8 cellular contexts compared by ENCODE assay signal in genomic region chr9:137422668-137423000, GRCh38. TPM values are rescaled to one million over a fixed set of nuclear protein-coding genes. Genes with fewer than 3 reads are reported as not detected.
DNase-seq lines count a peak whose midpoint lies in the region; ATAC-seq and TF ChIP-seq lines count a peak whose summit lies in the region.

No MANE protein-coding gene starts in this region.

- peak overlapping the region; percentile 90 for H3K4me3 Mint-ChIP-seq in activated CD4-positive, alpha-beta T cell treated with anti-CD3 and anti-CD28 coated beads, Interleukin-2, amount 10 ng/mL, durations not matched to agents 24 days and 14 days

- WGBS in lower leg skin, 2 donors = 0 to 1% methylated on average over 19 to 26 of the region's 43 CpGs
- 0% methylated on average over 2 to 14 of the region's 43 CpGs for WGBS in tibial nerve, 2 donors

- H3K9ac ChIP-seq in PC-3 (ENCODE audit: low read length) = peak overlapping the region; percentile 79

- H3K9me2 ChIP-seq in PC-3 (replicated peaks; ENCODE audit: low read length) = no peaks in the 10 kb centered on the region

- TF ChIP-seq CTCF in PC-3 (conservative IDR thresholded peaks at IDR 0.05; ENCODE audit: low read depth, low read length) (no peak), choroid plexus epithelial cell (conservative IDR thresholded peaks at IDR 0.05; ENCODE audit: low read depth, low read length) (no peak), lower leg skin (IDR thresholded peaks at IDR 0.05) (no peak), tibial nerve (IDR thresholded peaks at IDR 0.05) (no peak)

- DNase-seq in activated CD4-positive, alpha-beta T cell treated with anti-CD3 and anti-CD28 coated beads, Interleukin-2, amount 10 ng/mL, durations not matched to agents 24 days and 14 days = peak; percentile 82
- DNase-seq in activated CD4-positive, alpha-beta T cell treated with anti-CD3 and anti-CD28 coated beads for 1 hour = no peak
- DNase-seq in PC-3 (peak; percentile 22), choroid plexus epithelial cell (ENCODE audit: low read depth) (no peak), lower leg skin (ENCODE audit: low spot score in 2 of 2) (no peak), tibial nerve (ENCODE audit: low spot score in 2 of 2) (no peak), SIG-M5 treated with dmso at 0.1 percent for 504 hours (lab: John Stamatoyannopoulos, UW; ENCODE audit: unreplicated experiment) (no peak)

- peak overlapping the region; percentile 92 for H3K4me2 ChIP-seq in PC-3 (ENCODE audit: low read length)

- TF ChIP-seq EP300 in tibial nerve (IDR thresholded peaks at IDR 0.05) = no peak

- H3K27ac ChIP-seq in PC-3 (ENCODE audit: low read length) (no peak overlapping the region), tibial nerve (peak overlapping the region; percentile 60 to 92 (median 80))

- peak; percentile 25 for ATAC-seq in HG02798 (IDR thresholded peaks at IDR 0.05; ENCODE audit: poor library complexity, unreplicated experiment)
- peak; percentile 54 for ATAC-seq in PC-3

- H3K79me2 ChIP-seq in PC-3 (ENCODE audit: low read length) = peaks cover 24% of the 10 kb centered on the region

- no peak overlapping the region for H3K27ac Mint-ChIP-seq in activated CD4-positive, alpha-beta T cell treated with anti-CD3 and anti-CD28 coated beads, Interleukin-2, amount 10 ng/mL, durations not matched to agents 24 days and 14 days

- H3F3A ChIP-seq in PC-3 (ENCODE audit: low read length, unreplicated experiment) = no peaks in the 10 kb centered on the region

- peaks cover 5% of the 10 kb centered on the region for H3K4me1 Mint-ChIP-seq in activated CD4-positive, alpha-beta T cell treated with anti-CD3 and anti-CD28 coated beads, Interleukin-2, amount 10 ng/mL, durations not matched to agents 24 days and 14 days

- H3K36me3 ChIP-seq in PC-3 (ENCODE audit: low read depth, low read length) (no peaks in the 10 kb centered on the region), tibial nerve (peaks cover 0 to 2% (median 0%) of the 10 kb centered on the region in 3 donors)

- POLR2A ChIA-PET in PC-3 (lab: Charles Lee; ENCODE audit: unreplicated experiment) = interaction anchor here (0.5 kb wide), 1 partner anchor 32 kb away, joined by 3 read pairs; no protein-coding TSS in a partner anchor

- no peaks in the 10 kb centered on the region for H3K36me3 Mint-ChIP-seq in activated CD4-positive, alpha-beta T cell treated with anti-CD3 and anti-CD28 coated beads, Interleukin-2, amount 10 ng/mL, durations not matched to agents 24 days and 14 days (ENCODE audit: low read depth)

- no peaks in the 10 kb centered on the region for H3K27me3 ChIP-seq in PC-3 (ENCODE audit: low read length)
- no peaks in the 10 kb centered on the region for H3K27me3 ChIP-seq in tibial nerve

- peak overlapping the region; percentile 86 for H2AFZ ChIP-seq in PC-3 (ENCODE audit: low read length)

- peaks cover 9% of the 10 kb centered on the region for H3K27me3 Mint-ChIP-seq in activated CD4-positive, alpha-beta T cell treated with anti-CD3 and anti-CD28 coated beads, Interleukin-2, amount 10 ng/mL, durations not matched to agents 24 days and 14 days

- H3K4me1 ChIP-seq in PC-3 (ENCODE audit: insufficient read depth, low read length) (0 out of 2 replicates have a peak, but pooled peaks cover 11% of the 10 kb centered on the region), tibial nerve (peaks cover 0 to 38% (median 19%) of the 10 kb centered on the region in 4 donors)

- no peaks in the 10 kb centered on the region for H3K9me3 Mint-ChIP-seq in activated CD4-positive, alpha-beta T cell treated with anti-CD3 and anti-CD28 coated beads, Interleukin-2, amount 10 ng/mL, durations not matched to agents 24 days and 14 days

- TF ChIP-seq POLR2A in lower leg skin (IDR thresholded peaks at IDR 0.05) = no peak
- TF ChIP-seq POLR2A in tibial nerve (IDR thresholded peaks at IDR 0.05) = no peak

- no peaks in the 10 kb centered on the region for H4K20me1 ChIP-seq in PC-3 (ENCODE audit: low read length)

- H3K9me3 ChIP-seq in PC-3 (ENCODE audit: low read length) = no peaks in the 10 kb centered on the region
- no peaks in the 10 kb centered on the region for H3K9me3 ChIP-seq in tibial nerve

- no TSS peak for BruUV-seq in PC-3 (replicated peaks; lab: Mats Ljungman, UMichigan)

- intact Hi-C loops in activated CD4-positive, alpha-beta T cell treated with anti-CD3 and anti-CD28 coated beads, Interleukin-2, amount 10 ng/mL, durations not matched to agents 24 days and 14 days (cut with micrococcal nuclease) = loop anchor here (2.0 to 5.0 kb wide), 3 partner anchors 22 to 120 kb away; partner anchors contain the start of gene NRARP
- intact Hi-C loops in PC-3 (cut with micrococcal nuclease) = no loop called here
- intact Hi-C loops in lower leg skin (cut with DNase I; ENCODE audit: low total_unique reads) = no loop called here

- CTCF ChIA-PET in PC-3 (lab: Charles Lee) = interaction anchor here (0.6 to 1.0 kb wide), 4 partner anchors 25 to 129 kb away, joined by 3 to 4 read pairs (median 3); no protein-coding TSS in a partner anchor

- peak overlapping the region; percentile 91 for H3K4me3 ChIP-seq in PC-3 (ENCODE audit: low read length)
- H3K4me3 ChIP-seq in choroid plexus epithelial cell (ENCODE audit: low read depth, low read length) = peak overlapping the region; percentile 75
- H3K4me3 ChIP-seq in lower leg skin (ENCODE audit: low read depth, poor library complexity, severe bottlenecking) = peak overlapping the region; percentile 76
- H3K4me3 ChIP-seq in tibial nerve = peak overlapping the region; percentile 69 to 78 (median 74)

RNA-seq across cellular contexts. Expression of gene EXD3, which starts 0.3 kb away (rescaled TPM):
- 4.4 and 5.2 TPM in 2 replicates for total RNA-seq in activated CD4-positive, alpha-beta T cell treated with anti-CD3 and anti-CD28 coated beads, Interleukin-2, amount 10 ng/mL, durations not matched to agents 24 days and 14 days
- total RNA-seq in PC-3 (2014; rRNA removed) (1.9 and 3.1 TPM in 2 replicates), lower leg skin (10 to 100 TPM; 13.8 to 25.7 (median 17.7) TPM), tibial nerve (10 to 100 TPM; 27.6 to 99.9 (median 55.2) TPM)

RNA-seq across cellular contexts. Expression of gene NOXA1, which starts 0.6 kb away (rescaled TPM):
- 0.30 and 0.36 TPM in 2 replicates for total RNA-seq in activated CD4-positive, alpha-beta T cell treated with anti-CD3 and anti-CD28 coated beads, Interleukin-2, amount 10 ng/mL, durations not matched to agents 24 days and 14 days
- total RNA-seq in PC-3 (2014; rRNA removed) (0.51 and 1.6 TPM in 2 replicates), lower leg skin (1 to 10 TPM; 3.1 to 5.6 (median 4.4) TPM), tibial nerve (10 to 100 TPM in 2 of 4 donors, 1 to 10 TPM in 2; 6.3 to 11.4 (median 10.1) TPM)

RNA-seq across cellular contexts. Expression of gene ENTPD8, which starts 18.5 kb away (rescaled TPM):
- total RNA-seq in activated CD4-positive, alpha-beta T cell treated with anti-CD3 and anti-CD28 coated beads, Interleukin-2, amount 10 ng/mL, durations not matched to agents 24 days and 14 days = not detected in 2 replicates
- total RNA-seq in PC-3 (2014; rRNA removed) (0.17 TPM in 1 of 2 replicates, not detected in the other), lower leg skin (not detected), tibial nerve (not detected)

RNA-seq across cellular contexts. Expression of gene NSMF, which starts 36.5 kb away (rescaled TPM):
- total RNA-seq in activated CD4-positive, alpha-beta T cell treated with anti-CD3 and anti-CD28 coated beads, Interleukin-2, amount 10 ng/mL, durations not matched to agents 24 days and 14 days = 68.6 and 69.6 TPM in 2 replicates
- total RNA-seq in PC-3 (2014; rRNA removed) (29.5 and 30.8 TPM in 2 replicates), lower leg skin (10 to 100 TPM; 18.6 to 41.8 (median 24.3) TPM), tibial nerve (100 to 1,000 TPM; 219 to 297 (median 270) TPM)

Comparison
In these comparisons a context has a peak if more than half of its experiments do, and no peak if none do; other contexts are left out.
1. DNase-seq: peak in activated CD4-positive, alpha-beta T cell treated with anti-CD3 and anti-CD28 coated beads, Interleukin-2, amount 10 ng/mL, durations not matched to agents 24 days and 14 days (single experiment) and PC-3 (single experiment); none in activated CD4-positive, alpha-beta T cell treated with anti-CD3 and anti-CD28 coated beads for 1 hour (single experiment), choroid plexus epithelial cell (single experiment), lower leg skin (0 of 2), tibial nerve (0 of 2) and SIG-M5 treated with dmso at 0.1 percent for 504 hours (single experiment).
2. Peak in every context shown above with its lines, with median percentiles within 50 percentile points of each other: H3K4me3 ChIP-seq.